8 cellular contexts compared by ENCODE assay signal in genomic region chr1:77977989-77978292, GRCh38. TPM values are rescaled to one million over a fixed set of nuclear protein-coding genes. Genes with fewer than 3 reads are reported as not detected.
A peak's percentile ranks its signal among the peaks of the same experiment; 100 is the strongest.
DNase-seq lines count a peak whose midpoint lies in the region; ATAC-seq, FAIRE-seq and TF ChIP-seq lines count a peak whose summit lies in the region.

No MANE protein-coding gene starts in this region.

- FAIRE-seq in GM12878 (lab: Jason Lieb, UNC) = no peak

- CTCF ChIA-PET in GM12878 (lab: Yijun Ruan, JAX) = interaction anchor here (1.1 to 5.6 kb wide), 8 partner anchors 10 to 643 kb away, joined by 3 to 73 read pairs (median 7); partner anchors contain the start of genes DNAJB4 and IFI44L

- TF ChIP-seq POLR2A in GM12878 (IDR thresholded peaks at IDR 0.05; ENCODE audit: low read depth, low read length) (no peak), lower leg skin (IDR thresholded peaks at IDR 0.05) (no peak), vagina (IDR thresholded peaks at IDR 0.05) (no peak)

- WGBS in heart right ventricle, 2 donors = 0 to 1% methylated on average over 5 of the region's 5 CpGs
- WGBS in GM12878 (ENCODE audit: insufficient coverage, insufficient replicate concordance, low lambda C conversion rate, missing lambda C conversion rate) = 2% methylated on average over 5 of the region's 5 CpGs
- 0 to 1% methylated on average over 5 of the region's 5 CpGs for WGBS in lower leg skin, 2 donors

- H3K4me1 ChIP-seq in heart right ventricle (peaks cover 11 to 68% (median 56%) of the 10 kb centered on the region in 9 donors), GM12878 (ENCODE audit: control insufficient read depth, insufficient read depth, low read length) (no peaks in the 10 kb centered on the region; the same call in 1 of the 2 replicates), vagina (peaks cover 55% of the 10 kb centered on the region)

- H3K9ac ChIP-seq in GM12878 (ENCODE audit: control insufficient read depth, insufficient read depth, low read length) = peak overlapping the region; percentile 100

- SMC1A ChIA-PET in GM12878 (lab: Charles Lee; ENCODE audit: uncharacterized antibody, unreplicated experiment) = interaction anchor here (1.0 to 4.5 kb wide), 12 partner anchors 10 to 672 kb away, joined by 3 to 89 read pairs (median 4); partner anchors contain the start of genes DNAJB4, IFI44 and MIGA1

- no peak for DNase-seq in heart right ventricle
- DNase-seq in Right ventricle myocardium superior = no peak
- no peak for DNase-seq in GM12878 (ENCODE audit: low read depth, low spot score)
- DNase-seq in lower leg skin (ENCODE audit: low spot score in 2 of 2) = no peak
- DNase-seq in vagina (ENCODE audit: extremely low spot score in 2 of 2) = no peak
- no peak for DNase-seq in superior temporal gyrus (ENCODE audit: extremely low spot score)
- DNase-seq in NCI-H446 treated with DMSO at 0.1 percent for 48 hours (lab: John Stamatoyannopoulos, UW) = no peak

- no peak for TF ChIP-seq CTCF in heart right ventricle (IDR thresholded peaks at IDR 0.05)
- no peak for TF ChIP-seq CTCF in GM12878 (IDR thresholded peaks at IDR 0.05 in 2 of 3, conservative IDR thresholded peaks at IDR 0.05 in 1 of 3; ENCODE audit: control insufficient read depth in 2 of 3, extremely low read depth in 1 of 3, insufficient read depth in 1 of 3, low read depth in 3 of 3, low read length in 3 of 3)
- no peak for TF ChIP-seq CTCF in lower leg skin (IDR thresholded peaks at IDR 0.05)
- TF ChIP-seq CTCF in vagina (IDR thresholded peaks at IDR 0.05) = no peak

- ATAC-seq in heart right ventricle = no peak
- no peak for ATAC-seq in Right ventricle myocardium superior (ENCODE audit: poor library complexity)
- ATAC-seq in GM12878 = no peak
- ATAC-seq in HG03460 (IDR thresholded peaks at IDR 0.05; ENCODE audit: unreplicated experiment) = no peak

- POLR2A ChIA-PET in GM12878 (lab: Charles Lee) = interaction anchor here (0.6 to 11.4 kb wide), 7 partner anchors 9 to 643 kb away, joined by 3 to 312 read pairs (median 4); partner anchors contain the start of gene DNAJB4

- H3K36me3 ChIP-seq in heart right ventricle (peaks cover 0 to 33% (median 0%) of the 10 kb centered on the region in 9 donors), GM12878 (ENCODE audit: control insufficient read depth in 2 of 2, insufficient read depth in 2 of 2, low read length in 1 of 2) (peaks cover 0 to 13% of the 10 kb centered on the region in 2 experiments; a peak in 1 of 4 replicates), vagina (no peaks in the 10 kb centered on the region)

- H3K27me3 ChIP-seq in heart right ventricle (no peaks in the 10 kb centered on the region), GM12878 (replicated peaks in 1 of 2; ENCODE audit: control insufficient read depth in 2 of 2, insufficient read depth in 2 of 2, low read length in 1 of 2) (no peaks in the 10 kb centered on the region), vagina (no peaks in the 10 kb centered on the region)

- TF ChIP-seq EP300 in GM12878 (IDR thresholded peaks at IDR 0.05; ENCODE audit: borderline replicate concordance in 1 of 2, control insufficient read depth in 1 of 2, low read depth in 2 of 2, low read length in 2 of 2) = no peak

- no peak for TF ChIP-seq RAD21 in GM12878 (IDR thresholded peaks at IDR 0.05; ENCODE audit: insufficient read depth, low read depth, low read length)

- intact Hi-C loops in heart right ventricle (cut with DNase I) = loop anchor here in 9 of 10 donors (1.0 to 10.0 kb wide), 7 partner anchors 27 to 137 kb away; partner anchors contain the start of genes DNAJB4 (in 2 of the 9) and GIPC2 (in 1 of the 9)
- intact Hi-C loops in Right ventricle myocardium superior (cut with DNase I) = loop anchor here (2.0 to 5.0 kb wide), 3 partner anchors 31 to 134 kb away; no protein-coding TSS in a partner anchor
- intact Hi-C loops in GM12878 (cut with micrococcal nuclease; ENCODE audit: unreplicated experiment) = loop anchor here (2.0 to 5.0 kb wide), 6 partner anchors 137 to 1041 kb away; partner anchors contain the start of genes IFI44L and ZZZ3
- intact Hi-C loops in lower leg skin (cut with DNase I; ENCODE audit: low total_unique reads) = loop anchor here (10.0 kb wide), 1 partner anchor 137 kb away; no protein-coding TSS in a partner anchor
- intact Hi-C loops in vagina (cut with DNase I) = loop anchor here (2.0 kb wide), 1 partner anchor 27 kb away; the partner anchor contains the start of gene DNAJB4

- H3K4me2 ChIP-seq in GM12878 (ENCODE audit: control insufficient read depth, insufficient read depth) = peak overlapping the region; percentile 86

- peaks cover 13% of the 10 kb centered on the region; the same call in 1 of the 2 replicates for H4K20me1 ChIP-seq in GM12878 (ENCODE audit: control insufficient read depth, insufficient read depth)

- in situ Hi-C loops in GM12878 (cut with MboI) = no loop called here

- peak overlapping the region; percentile 63 to 85 (median 74) for H3K4me3 ChIP-seq in heart right ventricle
- peak overlapping the region; percentile 95 for H3K4me3 ChIP-seq in GM12878
- peak overlapping the region; percentile 72 for H3K4me3 ChIP-seq in lower leg skin (ENCODE audit: low read depth, poor library complexity, severe bottlenecking)
- peak overlapping the region; percentile 67 to 73 for H3K4me3 ChIP-seq in vagina

- H3K27ac ChIP-seq in heart right ventricle (peak overlapping the region in 9 of 10 donors; percentile 83 to 99 (median 98)), GM12878 (ENCODE audit: control insufficient read depth, insufficient read depth) (peak overlapping the region; percentile 100), vagina (peak overlapping the region; percentile 92)

- H2AFZ ChIP-seq in GM12878 (ENCODE audit: control insufficient read depth, low read depth, low read length) = no peak overlapping the region

- H3K9me3 ChIP-seq in heart right ventricle (no peaks in the 10 kb centered on the region), GM12878 (replicated peaks; ENCODE audit: control insufficient read depth, insufficient read depth, low read length) (no peaks in the 10 kb centered on the region; the same call in 2 of the 3 replicates), vagina (no peaks in the 10 kb centered on the region)

- no TSS peak for BruUV-seq in GM12878 (replicated peaks; lab: Mats Ljungman, UMichigan)

- H3K79me2 ChIP-seq in GM12878 (ENCODE audit: control insufficient read depth, insufficient read depth, low read length) = peaks cover 87% of the 10 kb centered on the region

- RAD21 ChIA-PET in GM12878 (lab: Charles Lee; ENCODE audit: unreplicated experiment) = interaction anchor here (0.8 to 9.7 kb wide), 6 partner anchors 20 to 644 kb away, joined by 3 to 158 read pairs (median 4); partner anchors contain the start of genes DNAJB4 and IFI44L

TF ChIP-seq in GM12878, 131 proteins besides CTCF, POLR2A, EP300 and RAD21 (continues in another document):
- TF ChIP-seq EED (IDR thresholded peaks at IDR 0.05; ENCODE audit: low read depth) = no peak
- peak; percentile 65; the same call in 1 of the 2 replicates for TF ChIP-seq TCF7 (IDR thresholded peaks at IDR 0.05; ENCODE audit: borderline replicate concordance)
- TF ChIP-seq BACH1 (IDR thresholded peaks at IDR 0.05; ENCODE audit: borderline replicate concordance) = peak; percentile 44; the same call in 1 of the 2 replicates
- no peak for TF ChIP-seq ZNF207 (IDR thresholded peaks at IDR 0.05; ENCODE audit: borderline replicate concordance)

RNA-seq across cellular contexts. Expression of gene FUBP1, which starts 0.9 kb away (rescaled TPM):
- total RNA-seq in heart right ventricle = 10 to 100 TPM; 54.1 to 77.6 (median 72.1) TPM
- polyA plus RNA-seq in heart right ventricle = 10 to 100 TPM; 27.8 to 36.4 TPM
- total RNA-seq in Right ventricle myocardium superior = 47.9 TPM
- total RNA-seq in GM12878 (2013; cell fraction: nucleolus; rRNA removed) = 1,069 and 1,115 TPM in 2 replicates
- 186 and 207 TPM in 2 replicates for total RNA-seq in GM12878 (2014; rRNA removed)
- 244 and 247 TPM in 2 replicates for total RNA-seq in GM12878 (2014; rRNA removed; fragmentation: Illumina TruSeq; extraction: Trizol)
- total RNA-seq in GM12878 (2021) = 184 and 196 TPM in 2 replicates
- polyA plus RNA-seq in GM12878 (2011; ENCODE audit: low read depth) = 100 TPM
- 343 and 471 TPM in 2 replicates for polyA plus RNA-seq in GM12878 (2011; rRNA removed)
- 135 and 172 TPM in 2 replicates for polyA plus RNA-seq in GM12878 (2011; cell fraction: cytosol; rRNA removed)
- polyA plus RNA-seq in GM12878 (2011; cell fraction: nucleus; rRNA removed) = 1,076 and 1,106 TPM in 2 replicates
- 110 and 134 TPM in 2 replicates for polyA plus RNA-seq in GM12878 (2012)
- polyA plus RNA-seq in GM12878 (2014; fragmentation: Illumina TruSeq; extraction: Trizol) = 209 and 221 TPM in 2 replicates
- 100 to 1,000 TPM; 110 to 114 TPM for polyA plus RNA-seq in GM12878 (2014; fragmentation: Nextera tagmentation; extraction: Ambion mirVana)
- polyA plus RNA-seq in GM12878 (2014; rRNA removed) = 219 and 248 TPM in 2 replicates
- polyA plus RNA-seq in GM12878 (2016; fragmentation: Nextera tagmentation; extraction: Ambion mirVana) = 100 to 1,000 TPM; 136 to 142 TPM
- 206 and 246 TPM in 2 replicates for polyA minus RNA-seq in GM12878 (2011; rRNA and poly(A)+ RNA removed)
- polyA minus RNA-seq in GM12878 (2011; cell fraction: cytosol; rRNA and poly(A)+ RNA removed) = 89.7 and 89.8 TPM in 2 replicates
- polyA minus RNA-seq in GM12878 (2011; cell fraction: nucleus; rRNA and poly(A)+ RNA removed) = 400 and 534 TPM in 2 replicates
- total RNA-seq in lower leg skin = 100 to 1,000 TPM in 1 of 4 donors, 10 to 100 TPM in 3; 48.7 to 105 (median 58.9) TPM
- total RNA-seq in vagina = 85.7 TPM

RNA-seq across cellular contexts. Expression of gene DNAJB4, which starts 26.8 kb away (rescaled TPM):
- total RNA-seq in heart right ventricle (100 to 1,000 TPM in 6 of 10 donors, 10 to 100 TPM in 4; 72.4 to 178 (median 141) TPM), Right ventricle myocardium superior (99.0 TPM), GM12878 (2014; rRNA removed) (5.3 and 6.9 TPM in 2 replicates), GM12878 (2014; rRNA removed; fragmentation: Illumina TruSeq; extraction: Trizol) (6.2 and 6.5 TPM in 2 replicates), GM12878 (2021) (7.3 and 7.6 TPM in 2 replicates), lower leg skin (10 to 100 TPM in 3 of 4 donors, 1 to 10 TPM in 1; 9.3 to 15.5 (median 13.6) TPM), vagina (20.9 TPM)
- polyA plus RNA-seq in heart right ventricle (10 to 100 TPM; 38.5 to 58.8 TPM), GM12878 (2011; rRNA removed) (6.6 and 13.6 TPM in 2 replicates), GM12878 (2014; fragmentation: Illumina TruSeq; extraction: Trizol) (6.5 and 8.8 TPM in 2 replicates), GM12878 (2014; fragmentation: Nextera tagmentation; extraction: Ambion mirVana) (1 to 10 TPM; 3.8 to 5.1 TPM), GM12878 (2014; rRNA removed) (5.9 and 8.1 TPM in 2 replicates), GM12878 (2016; fragmentation: Nextera tagmentation; extraction: Ambion mirVana) (10 to 100 TPM; 10.1 to 10.5 TPM)
- total RNA-seq in GM12878 (2013; cell fraction: nucleolus; rRNA removed) = 19.7 and 20.8 TPM in 2 replicates
- 1.5 TPM for polyA plus RNA-seq in GM12878 (2011; ENCODE audit: low read depth)
- polyA plus RNA-seq in GM12878 (2011; cell fraction: cytosol; rRNA removed) = 2.0 TPM in 2 replicates
- 6.0 and 6.3 TPM in 2 replicates for polyA plus RNA-seq in GM12878 (2011; cell fraction: nucleus; rRNA removed)
- 4.4 and 7.0 TPM in 2 replicates for polyA plus RNA-seq in GM12878 (2012)
- 5.0 and 7.6 TPM in 2 replicates for polyA minus RNA-seq in GM12878 (2011; rRNA and poly(A)+ RNA removed)
- polyA minus RNA-seq in GM12878 (2011; cell fraction: cytosol; rRNA and poly(A)+ RNA removed) = 1.9 and 2.7 TPM in 2 replicates
- polyA minus RNA-seq in GM12878 (2011; cell fraction: nucleus; rRNA and poly(A)+ RNA removed) = 6.5 and 15.7 TPM in 2 replicates
